In the genomic region with DNA sequence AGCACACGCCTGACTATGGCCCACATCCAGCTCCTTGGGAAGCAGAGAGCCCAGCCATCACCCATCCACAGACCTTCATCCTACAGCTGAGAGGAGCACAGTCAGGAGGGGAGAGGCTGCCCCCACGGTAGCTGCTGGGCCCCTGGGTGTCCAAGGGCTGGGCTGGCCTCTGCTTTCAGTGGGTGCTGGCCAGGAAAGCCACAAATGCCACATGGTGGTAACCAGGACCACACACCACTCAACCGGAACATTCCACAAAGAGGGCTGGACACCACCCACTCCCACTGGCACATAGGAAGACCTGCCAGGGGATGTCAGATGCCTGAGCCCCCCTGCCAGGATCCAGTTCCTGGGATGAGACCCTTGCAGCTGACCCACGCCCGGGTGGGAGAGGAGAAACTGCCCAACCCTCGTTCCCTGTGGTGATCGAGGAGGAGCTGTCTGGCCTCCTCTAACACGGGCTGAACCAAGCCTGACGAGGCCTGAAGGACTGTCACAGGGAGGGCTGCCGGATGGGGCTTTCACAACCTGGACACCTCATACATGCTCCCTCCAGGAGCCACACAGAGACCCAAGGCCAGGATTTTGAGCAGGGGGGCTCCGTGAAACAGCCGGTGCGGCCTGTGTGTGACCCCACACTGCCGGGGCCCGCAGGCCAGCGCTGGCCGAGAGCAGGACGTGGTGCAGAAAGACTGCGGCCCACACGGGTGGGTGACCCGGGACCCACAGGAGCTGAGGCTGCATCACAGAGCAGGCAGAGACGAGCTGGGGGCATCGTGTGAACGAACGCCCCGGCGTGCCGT, we compare ENCODE assay signal across 16 cellular contexts. TPM values are rescaled to one million over a fixed set of nuclear protein-coding genes. Genes with fewer than 3 reads are reported as not detected.
A peak's percentile ranks its signal among the peaks of the same experiment; 100 is the strongest.
DNase-seq lines count a peak whose midpoint lies in the region; ATAC-seq and TF ChIP-seq lines count a peak whose summit lies in the region.
"Had no signal": no experiment of that assay in that cellular context is flagged by ENCODE, and none has a peak within 500 bp of the region (broad histone marks: within the 10 kb centered on the region; RNA-seq: fewer than 3 reads in every experiment).

No MANE protein-coding gene starts in this region.

- TF ChIP-seq CTCF in breast epithelium (IDR thresholded peaks at IDR 0.05) (no peak), mammary epithelial cell (conservative IDR thresholded peaks at IDR 0.05 in 1 of 2, IDR thresholded peaks at IDR 0.05 in 1 of 2; ENCODE audit: extremely low read depth in 1 of 2, insufficient read depth in 1 of 2, low read depth in 1 of 2, low read length in 2 of 2) (no peak), gastroesophageal sphincter (IDR thresholded peaks at IDR 0.05) (no peak)

- WGBS in mammary epithelial cell (ENCODE audit: low coverage, missing lambda C conversion rate), result 96% methylated on average over 19 of the region's 28 CpGs
- 95% methylated on average over 14 of the region's 28 CpGs; no CpG with 5 or more reads in 1 of the 2 donors for WGBS in gastroesophageal sphincter (ENCODE audit: low coverage in 1 of 2), 2 donors

- H3K27ac ChIP-seq in breast epithelium (peak overlapping the region; percentile 21 to 43), mammary epithelial cell (ENCODE audit: insufficient read depth, low read depth, low read length) (no peak overlapping the region), gastroesophageal sphincter (peak overlapping the region in 3 of 4 donors; percentile 62 to 63 (median 62))
- H3K27ac ChIP-seq: neural progenitor cell, tibial artery had no signal

- dilution Hi-C loops in mammary epithelial cell (cut with HindIII; ENCODE audit: low sequenced_read_pairs), result loop anchor here (5.0 to 10.0 kb wide), 6 partner anchors 33 to 550 kb away; a partner anchor contains a TSS

- TF ChIP-seq POLR2A in breast epithelium (IDR thresholded peaks at IDR 0.05), result no peak
- no peak for TF ChIP-seq POLR2A in gastroesophageal sphincter (IDR thresholded peaks at IDR 0.05)

- in situ Hi-C loops in mammary epithelial cell (cut with MboI; ENCODE audit: low sequenced_read_pairs in 2 of 2), result no loop called here

- H3K4me1 ChIP-seq in breast epithelium (peaks cover 3 to 6% of the 10 kb centered on the region in 2 donors), mammary epithelial cell (ENCODE audit: insufficient read depth, low read length) (peaks cover 27% of the 10 kb centered on the region), gastroesophageal sphincter (peaks cover 0 to 78% (median 9%) of the 10 kb centered on the region in 3 donors)

- H3K9ac ChIP-seq in mammary epithelial cell (ENCODE audit: insufficient read depth, low read length), result no peak overlapping the region
- H3K9ac ChIP-seq: neural progenitor cell had no signal

- H3K36me3 ChIP-seq in breast epithelium (no peaks in the 10 kb centered on the region), mammary epithelial cell (ENCODE audit: insufficient read depth, low read length) (no peaks in the 10 kb centered on the region), gastroesophageal sphincter (peaks cover 0 to 14% of the 10 kb centered on the region in 2 donors)
- H3K36me3 ChIP-seq: neural progenitor cell had no signal

- ATAC-seq in gastroesophageal sphincter (no peak), HG03342 (IDR thresholded peaks at IDR 0.05; ENCODE audit: unreplicated experiment) (no peak), GM18907 (IDR thresholded peaks at IDR 0.05; ENCODE audit: unreplicated experiment) (no peak)
- ATAC-seq: heart left ventricle had no signal

- H4K20me1 ChIP-seq in mammary epithelial cell (ENCODE audit: insufficient read depth, low read length), result peaks cover 18% of the 10 kb centered on the region

- TF ChIP-seq EP300 in gastroesophageal sphincter (IDR thresholded peaks at IDR 0.05), result no peak

- CTCF ChIA-PET in mammary epithelial cell (lab: Charles Lee; ENCODE audit: low non-redundant PET), result interaction anchor here (0.5 kb wide), 1 partner anchor 17 kb away, joined by 8 read pairs; no protein-coding TSS in a partner anchor

- no peak overlapping the region for H3K4me2 ChIP-seq in mammary epithelial cell (ENCODE audit: insufficient read depth, low read depth, low read length)
- H3K4me2 ChIP-seq: neural progenitor cell had no signal

- H2AFZ ChIP-seq in mammary epithelial cell (ENCODE audit: low read depth, low read length), result no peak overlapping the region
- H2AFZ ChIP-seq: neural progenitor cell had no signal

- no TSS peak for BruUV-seq in mammary epithelial cell (replicated peaks; lab: Mats Ljungman, UMichigan)

- intact Hi-C loops in breast epithelium (cut with DNase I; ENCODE audit: low total_unique reads), result no loop called here
- intact Hi-C loops in mammary epithelial cell (cut with micrococcal nuclease), result loop anchor here (2.0 kb wide), 1 partner anchor 16 kb away; no protein-coding TSS in a partner anchor

- H3K4me3 ChIP-seq in breast epithelium, result no peak overlapping the region
- H3K4me3 ChIP-seq in mammary epithelial cell (replicated peaks in 1 of 3; ENCODE audit: insufficient read depth in 1 of 3, low read depth in 2 of 3, low read length in 3 of 3), result no peak overlapping the region
- H3K4me3 ChIP-seq in gastroesophageal sphincter, result no peak overlapping the region
- H3K4me3 ChIP-seq: heart left ventricle, neural progenitor cell, tibial artery had no signal

- no peak for DNase-seq in breast epithelium (ENCODE audit: low spot score in 2 of 2)
- DNase-seq in mammary epithelial cell, result no peak
- no peak for DNase-seq in NCI-H1436 (lab: John Stamatoyannopoulos, UW)
- DNase-seq: activated CD4-positive, alpha-beta T cell treated with anti-CD3 and anti-CD28 coated beads for 1 hour; activated CD8-positive, alpha-beta memory T cell treated with anti-CD3 and anti-CD28 coated beads, Interleukin-2, amount 50 U/mL, for 4 hours; activated naive CD4-positive, alpha-beta T cell treated with Interleukin-2 at 50 U/mL for 16 hours; heart left ventricle; kidney; NCI-H146; stimulated activated CD4-positive, alpha-beta T cell treated with anti-CD3 and anti-CD28 coated beads, Interleukin-4, amount 100 ng/mL, for 24 hours; T-helper 9 cell; tibial artery had no signal

- H3K79me2 ChIP-seq in mammary epithelial cell (ENCODE audit: insufficient read depth, low read length), result peaks cover 90% of the 10 kb centered on the region

- no peaks in the 10 kb centered on the region for H3K27me3 ChIP-seq in breast epithelium
- H3K27me3 ChIP-seq in mammary epithelial cell (ENCODE audit: insufficient read depth, low read length), result no peaks in the 10 kb centered on the region
- H3K27me3 ChIP-seq in gastroesophageal sphincter, result no peaks in the 10 kb centered on the region
- H3K27me3 ChIP-seq: heart left ventricle, neural progenitor cell, tibial artery had no signal

- H3K9me3 ChIP-seq in breast epithelium, result no peaks in the 10 kb centered on the region
- no peaks in the 10 kb centered on the region for H3K9me3 ChIP-seq in mammary epithelial cell (replicated peaks; ENCODE audit: insufficient read depth, low read length)
- no peaks in the 10 kb centered on the region for H3K9me3 ChIP-seq in gastroesophageal sphincter

RNA-seq across cellular contexts. Expression of a gene that starts 30.7 kb away (rescaled TPM):
- total RNA-seq in breast epithelium (100 to 1,000 TPM in 2 of 3 donors, 10 to 100 TPM in 1; 90.7 to 181 (median 135) TPM), mammary epithelial cell (100 to 1,000 TPM; 165 to 215 TPM), gastroesophageal sphincter (100 to 1,000 TPM; 105 to 248 (median 172) TPM)
- polyA plus RNA-seq in mammary epithelial cell, result 144 TPM
- 339 TPM for polyA minus RNA-seq in mammary epithelial cell

RNA-seq across cellular contexts. Expression of a gene that starts 48.0 kb away (rescaled TPM):
- total RNA-seq in breast epithelium (1 to 10 TPM; 7.3 to 8.2 (median 7.8) TPM), mammary epithelial cell (10 to 100 TPM; 13.2 to 26.5 TPM), gastroesophageal sphincter (10 to 100 TPM in 2 of 4 donors, 1 to 10 TPM in 2; 6.0 to 19.9 (median 10.7) TPM)
- polyA plus RNA-seq in mammary epithelial cell, result 12.8 TPM
- 12.3 TPM for polyA minus RNA-seq in mammary epithelial cell

RNA-seq across cellular contexts. Expression of a gene that starts 48.1 kb away (rescaled TPM):
- 10 to 100 TPM; 19.2 to 22.0 (median 21.9) TPM for total RNA-seq in breast epithelium
- 10 to 100 TPM in 1 of 2 donors, 1 to 10 TPM in 1; 9.8 to 11.2 TPM for total RNA-seq in mammary epithelial cell
- 5.1 TPM for polyA plus RNA-seq in mammary epithelial cell
- polyA minus RNA-seq in mammary epithelial cell, result 1.7 TPM
- total RNA-seq in gastroesophageal sphincter, result 10 to 100 TPM; 19.5 to 27.8 (median 22.3) TPM

RNA-seq across cellular contexts. Expression of a gene that starts 49.3 kb away (rescaled TPM):
- 1 to 10 TPM; 1.3 to 3.3 (median 3.2) TPM for total RNA-seq in breast epithelium
- total RNA-seq in mammary epithelial cell, result 10 to 100 TPM in 1 of 2 donors, 1 to 10 TPM in 1; 3.5 to 22.0 TPM
- polyA plus RNA-seq in mammary epithelial cell, result 13.6 TPM
- polyA minus RNA-seq in mammary epithelial cell, result 20.1 TPM
- total RNA-seq in gastroesophageal sphincter, result 1 to 10 TPM in 1 of 4 donors, under 1 TPM in 1, not detected in 2; 0.92 to 2.0 TPM

RNA-seq across cellular contexts. Expression of a gene that starts 57.4 kb away (rescaled TPM):
- total RNA-seq in breast epithelium (100 to 1,000 TPM in 2 of 3 donors, 10 to 100 TPM in 1; 93.8 to 152 (median 126) TPM), mammary epithelial cell (100 to 1,000 TPM in 1 of 2 donors, 10 to 100 TPM in 1; 51.5 to 136 TPM), gastroesophageal sphincter (100 to 1,000 TPM in 2 of 4 donors, 10 to 100 TPM in 2; 64.9 to 103 (median 92.9) TPM)
- 145 TPM for polyA plus RNA-seq in mammary epithelial cell
- 63.6 TPM for polyA minus RNA-seq in mammary epithelial cell
